In the genomic region with DNA sequence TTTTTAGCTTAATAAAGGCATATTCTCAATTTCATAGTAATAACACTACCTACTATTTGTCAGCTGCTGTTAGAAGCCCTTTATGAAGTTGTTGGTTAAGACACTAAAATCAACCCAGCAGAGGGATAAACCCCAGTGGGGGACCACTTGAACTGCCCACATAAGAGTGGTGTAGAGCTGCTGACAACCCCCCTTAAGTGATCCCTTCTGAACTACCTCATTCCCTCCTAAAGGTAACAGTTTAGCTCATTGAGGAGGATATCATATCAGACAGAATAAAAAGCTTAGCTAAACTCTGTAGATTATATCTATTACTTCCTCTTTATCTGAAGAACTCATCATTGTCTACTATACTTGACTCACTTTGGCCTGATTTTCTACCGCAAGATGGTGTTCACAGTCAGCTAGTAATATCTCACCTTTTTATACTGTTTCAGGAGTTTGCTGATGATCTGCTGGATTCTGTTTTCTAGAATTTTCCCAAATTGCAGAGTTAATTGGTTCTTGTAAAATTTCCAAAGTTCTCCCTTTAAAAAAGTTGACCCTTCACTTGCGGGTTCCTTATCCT, we compare ENCODE assay signal across 1 cellular context.
TF ChIP-seq lines count a peak whose summit lies in the region.

No MANE protein-coding gene starts in this region.

TF ChIP-seq in K562, 482 proteins besides CTCF, POLR2A, EP300 and RAD21:
- TF ChIP-seq NR2C2 (CRISPR knock-in tag; IDR thresholded peaks at IDR 0.05), result no peak
- no peak for TF ChIP-seq NR2C2 (tag; IDR thresholded peaks at IDR 0.05)
- TF ChIP-seq DEAF1 (CRISPR knock-in tag; IDR thresholded peaks at IDR 0.05), result no peak
- TF ChIP-seq MAFF (IDR thresholded peaks at IDR 0.05; ENCODE audit: low read length), result no peak
- no peak for TF ChIP-seq XRCC3 (IDR thresholded peaks at IDR 0.05)
- TF ChIP-seq ZNF280B (CRISPR knock-in tag; IDR thresholded peaks at IDR 0.05), result no peak
- TF ChIP-seq FOXK1 (CRISPR knock-in tag; IDR thresholded peaks at IDR 0.05; ENCODE audit: borderline replicate concordance), result no peak
- no peak for TF ChIP-seq PHF20 (IDR thresholded peaks at IDR 0.05; ENCODE audit: partially characterized antibody)
- TF ChIP-seq, protein P1, sequence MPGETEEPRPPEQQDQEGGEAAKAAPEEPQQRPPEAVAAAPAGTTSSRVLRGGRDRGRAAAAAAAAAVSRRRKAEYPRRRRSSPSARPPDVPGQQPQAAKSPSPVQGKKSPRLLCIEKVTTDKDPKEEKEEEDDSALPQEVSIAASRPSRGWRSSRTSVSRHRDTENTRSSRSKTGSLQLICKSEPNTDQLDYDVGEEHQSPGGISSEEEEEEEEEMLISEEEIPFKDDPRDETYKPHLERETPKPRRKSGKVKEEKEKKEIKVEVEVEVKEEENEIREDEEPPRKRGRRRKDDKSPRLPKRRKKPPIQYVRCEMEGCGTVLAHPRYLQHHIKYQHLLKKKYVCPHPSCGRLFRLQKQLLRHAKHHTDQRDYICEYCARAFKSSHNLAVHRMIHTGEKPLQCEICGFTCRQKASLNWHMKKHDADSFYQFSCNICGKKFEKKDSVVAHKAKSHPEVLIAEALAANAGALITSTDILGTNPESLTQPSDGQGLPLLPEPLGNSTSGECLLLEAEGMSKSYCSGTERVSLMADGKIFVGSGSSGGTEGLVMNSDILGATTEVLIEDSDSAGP (CRISPR knock-in tag; IDR thresholded peaks at IDR 0.05), result no peak
- TF ChIP-seq ZNF316 (IDR thresholded peaks at IDR 0.05), result no peak
- no peak for TF ChIP-seq SMARCC2 (IDR thresholded peaks at IDR 0.05; ENCODE audit: low read depth)
- TF ChIP-seq, protein P2, sequence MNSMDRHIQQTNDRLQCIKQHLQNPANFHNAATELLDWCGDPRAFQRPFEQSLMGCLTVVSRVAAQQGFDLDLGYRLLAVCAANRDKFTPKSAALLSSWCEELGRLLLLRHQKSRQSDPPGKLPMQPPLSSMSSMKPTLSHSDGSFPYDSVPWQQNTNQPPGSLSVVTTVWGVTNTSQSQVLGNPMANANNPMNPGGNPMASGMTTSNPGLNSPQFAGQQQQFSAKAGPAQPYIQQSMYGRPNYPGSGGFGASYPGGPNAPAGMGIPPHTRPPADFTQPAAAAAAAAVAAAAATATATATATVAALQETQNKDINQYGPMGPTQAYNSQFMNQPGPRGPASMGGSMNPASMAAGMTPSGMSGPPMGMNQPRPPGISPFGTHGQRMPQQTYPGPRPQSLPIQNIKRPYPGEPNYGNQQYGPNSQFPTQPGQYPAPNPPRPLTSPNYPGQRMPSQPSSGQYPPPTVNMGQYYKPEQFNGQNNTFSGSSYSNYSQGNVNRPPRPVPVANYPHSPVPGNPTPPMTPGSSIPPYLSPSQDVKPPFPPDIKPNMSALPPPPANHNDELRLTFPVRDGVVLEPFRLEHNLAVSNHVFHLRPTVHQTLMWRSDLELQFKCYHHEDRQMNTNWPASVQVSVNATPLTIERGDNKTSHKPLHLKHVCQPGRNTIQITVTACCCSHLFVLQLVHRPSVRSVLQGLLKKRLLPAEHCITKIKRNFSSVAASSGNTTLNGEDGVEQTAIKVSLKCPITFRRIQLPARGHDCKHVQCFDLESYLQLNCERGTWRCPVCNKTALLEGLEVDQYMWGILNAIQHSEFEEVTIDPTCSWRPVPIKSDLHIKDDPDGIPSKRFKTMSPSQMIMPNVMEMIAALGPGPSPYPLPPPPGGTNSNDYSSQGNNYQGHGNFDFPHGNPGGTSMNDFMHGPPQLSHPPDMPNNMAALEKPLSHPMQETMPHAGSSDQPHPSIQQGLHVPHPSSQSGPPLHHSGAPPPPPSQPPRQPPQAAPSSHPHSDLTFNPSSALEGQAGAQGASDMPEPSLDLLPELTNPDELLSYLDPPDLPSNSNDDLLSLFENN (IDR thresholded peaks at IDR 0.05; ENCODE audit: low read depth in 2 of 2, low read length in 2 of 2), result no peak
- TF ChIP-seq GTF2E2 (tag; IDR thresholded peaks at IDR 0.05), result no peak
